9 cellular contexts compared by ENCODE assay signal in the genomic region with DNA sequence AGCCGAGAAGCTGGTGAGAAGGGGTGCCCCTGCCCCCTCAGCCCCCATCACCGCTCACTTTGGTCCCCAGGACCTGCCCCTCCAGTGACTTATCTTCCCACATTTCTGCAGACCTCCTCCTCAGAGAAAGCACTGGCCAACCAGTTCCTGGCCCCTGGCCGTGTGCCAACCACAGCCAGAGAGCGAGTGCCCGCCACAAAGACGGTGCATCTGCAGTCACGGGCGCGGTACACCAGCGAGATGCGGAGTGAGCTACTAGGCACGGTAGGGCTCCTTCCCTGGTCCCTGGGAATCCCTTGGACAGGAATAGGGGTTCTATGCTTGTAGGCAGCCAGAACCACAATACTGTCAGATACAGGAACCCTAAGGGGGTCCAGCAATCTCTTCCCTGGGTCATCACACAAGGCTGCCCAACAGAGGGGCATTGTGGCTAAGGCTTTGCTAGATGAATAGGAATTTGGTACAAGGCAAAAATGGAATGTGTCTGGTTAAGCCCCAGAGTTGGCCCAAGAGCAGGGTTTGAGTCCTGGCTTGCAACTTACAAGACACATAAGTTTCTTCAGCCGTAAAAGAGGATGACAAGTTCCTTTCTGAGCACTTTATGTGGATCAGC. TPM values are rescaled to one million over a fixed set of nuclear protein-coding genes. Genes with fewer than 3 reads are reported as not detected.
DNase-seq lines count a peak whose midpoint lies in the region; ATAC-seq and TF ChIP-seq lines count a peak whose summit lies in the region.
"Had no signal": no experiment of that assay in that cellular context is flagged by ENCODE, and none has a peak within 500 bp of the region (broad histone marks: within the 10 kb centered on the region; RNA-seq: fewer than 3 reads in every experiment).

No MANE protein-coding gene starts in this region.

- no peak for TF ChIP-seq POLR2A in erythroblast (IDR thresholded peaks at IDR 0.05; ENCODE audit: low read length)

- CTCF ChIA-PET in activated B cell treated with CpG ODN at 0.5 μM for 24 hours (lab: Charles Lee), result interaction anchor here (3.0 kb wide), 1 partner anchor 20 kb away, joined by 9 read pairs; no protein-coding TSS in a partner anchor

- no peaks in the 10 kb centered on the region for H3K9me3 ChIP-seq in hepatocyte (ENCODE audit: low read depth)
- no peaks in the 10 kb centered on the region for H3K9me3 ChIP-seq in stomach smooth muscle (ENCODE audit: control insufficient read depth in 2 of 2, low read length in 2 of 2)
- H3K9me3 ChIP-seq: pancreas had no signal

- H3K9me2 ChIP-seq in hepatocyte (replicated peaks; ENCODE audit: insufficient read depth), result no peaks in the 10 kb centered on the region

- H3K4me3 Mint-ChIP-seq in activated B cell treated with CpG ODN at 0.5 μM for 24 hours, result peak overlapping the region; percentile 91

- H3K36me3 ChIP-seq in hepatocyte (replicated peaks; ENCODE audit: insufficient read depth, low read depth) (no peaks in the 10 kb centered on the region), stomach smooth muscle (ENCODE audit: control insufficient read depth in 2 of 2, insufficient read depth in 2 of 2, low read length in 2 of 2) (peaks cover 12 to 23% of the 10 kb centered on the region in 2 donors)

- intact Hi-C loops in activated B cell treated with CpG ODN at 0.5 μM for 24 hours (cut with micrococcal nuclease), result loop anchor here (10.0 kb wide), 1 partner anchor 321 kb away; no protein-coding TSS in a partner anchor

- TF ChIP-seq CTCF in activated B cell treated with CpG ODN at 0.5 μM for 24 hours (IDR thresholded peaks at IDR 0.05), result no peak
- TF ChIP-seq CTCF in hepatocyte (IDR thresholded peaks at IDR 0.05; ENCODE audit: poor library complexity), result no peak

- peak overlapping the region; percentile 96 for H3K27ac Mint-ChIP-seq in activated B cell treated with CpG ODN at 0.5 μM for 24 hours

- no peak overlapping the region for H3K4me3 ChIP-seq in hepatocyte
- H3K4me3 ChIP-seq in stomach smooth muscle (ENCODE audit: low read length in 2 of 2), result peak overlapping the region in 1 of 2 donors; percentile 86

- DNase-seq in NCI-H2029 (lab: John Stamatoyannopoulos, UW), result peak; percentile 6
- DNase-seq in NCI-H2029 treated with DMSO at 0.1 percent for 48 hours (lab: John Stamatoyannopoulos, UW), result no peak
- no peak for DNase-seq in activated B cell treated with CpG ODN at 0.5 μM for 24 hours
- no peak for DNase-seq in hepatocyte (ENCODE audit: low spot score)
- no peak for DNase-seq in erythroblast (lab: John Stamatoyannopoulos, UW)
- DNase-seq in ecto neural progenitor cell (ENCODE audit: low spot score), result no peak
- no peak for DNase-seq in activated CD4-positive, alpha-beta T cell treated with anti-CD3 and anti-CD28 coated beads for 1 hour

- H3K79me2 ChIP-seq in hepatocyte, result peaks cover 12% of the 10 kb centered on the region

- POLR2A ChIA-PET in activated B cell treated with CpG ODN at 0.5 μM for 24 hours (lab: Charles Lee), result interaction anchor here (0.7 to 2.7 kb wide), 13 partner anchors 8 to 204 kb away, joined by 3 to 63 read pairs (median 9); a partner anchor contains a TSS

- peak overlapping the region; percentile 76 for H3K4me2 ChIP-seq in hepatocyte

- H3K27ac ChIP-seq in hepatocyte (peak overlapping the region; percentile 95), stomach smooth muscle (ENCODE audit: low read length) (peak overlapping the region; percentile 85)

- H3K9me3 Mint-ChIP-seq in activated B cell treated with CpG ODN at 0.5 μM for 24 hours, result no peaks in the 10 kb centered on the region

- H2AFZ ChIP-seq in hepatocyte, result peak overlapping the region; percentile 86

- no peak overlapping the region for H3K9ac ChIP-seq in stomach smooth muscle (ENCODE audit: low read length in 2 of 2)

- WGBS in hepatocyte (ENCODE audit: low lambda C conversion rate, missing lambda C conversion rate), result 98% methylated on average over 13 of the region's 13 CpGs

- H3K36me3 Mint-ChIP-seq in activated B cell treated with CpG ODN at 0.5 μM for 24 hours (ENCODE audit: low read depth), result peaks cover 47% of the 10 kb centered on the region

- peaks cover 6% of the 10 kb centered on the region for H3K4me1 ChIP-seq in hepatocyte (ENCODE audit: insufficient read depth)
- peaks cover 13% of the 10 kb centered on the region for H3K4me1 ChIP-seq in stomach smooth muscle (ENCODE audit: control insufficient read depth, insufficient read depth, low read length)

- H3K4me1 Mint-ChIP-seq in activated B cell treated with CpG ODN at 0.5 μM for 24 hours, result peaks cover 15% of the 10 kb centered on the region

- H3K27me3 ChIP-seq in hepatocyte (no peaks in the 10 kb centered on the region), stomach smooth muscle (ENCODE audit: control insufficient read depth in 1 of 2, insufficient read depth in 2 of 2, low read length in 2 of 2) (no peaks in the 10 kb centered on the region)
- H3K27me3 ChIP-seq: pancreas had no signal

- no peak for ATAC-seq in activated B cell treated with CpG ODN at 0.5 μM for 24 hours (ENCODE audit: low read depth)

- no peaks in the 10 kb centered on the region for H4K20me1 ChIP-seq in hepatocyte (ENCODE audit: insufficient read depth, poor library complexity, severe bottlenecking)

- H3K27me3 Mint-ChIP-seq in activated B cell treated with CpG ODN at 0.5 μM for 24 hours, result no peaks in the 10 kb centered on the region

RNA-seq across cellular contexts. Expression of a gene that starts 1.0 kb away (rescaled TPM):
- 41.9 and 43.4 TPM in 2 replicates for total RNA-seq in activated B cell treated with CpG ODN at 0.5 μM for 24 hours
- 22.4 and 26.9 TPM in 2 replicates for total RNA-seq in hepatocyte
- 42.6 and 46.7 TPM in 2 replicates for polyA plus RNA-seq in hepatocyte

RNA-seq across cellular contexts. Expression of a gene that starts 9.9 kb away (rescaled TPM):
- 22.4 and 25.8 TPM in 2 replicates for total RNA-seq in activated B cell treated with CpG ODN at 0.5 μM for 24 hours
- 9.5 and 15.3 TPM in 2 replicates for total RNA-seq in hepatocyte
- polyA plus RNA-seq in hepatocyte, result 44.7 and 47.7 TPM in 2 replicates

RNA-seq across cellular contexts. Expression of a gene that starts 29.6 kb away (rescaled TPM):
- total RNA-seq in activated B cell treated with CpG ODN at 0.5 μM for 24 hours (4.3 and 4.6 TPM in 2 replicates), hepatocyte (116 and 133 TPM in 2 replicates)
- polyA plus RNA-seq in hepatocyte, result 157 and 169 TPM in 2 replicates

RNA-seq across cellular contexts. Expression of a gene that starts 48.4 kb away (rescaled TPM):
- 0.42 and 0.44 TPM in 2 replicates for total RNA-seq in activated B cell treated with CpG ODN at 0.5 μM for 24 hours
- total RNA-seq in hepatocyte, result 3.0 TPM in 1 of 2 replicates, not detected in the other
- 0.98 and 1.2 TPM in 2 replicates for polyA plus RNA-seq in hepatocyte

RNA-seq across cellular contexts. Expression of a gene that starts 51.1 kb away (rescaled TPM):
- total RNA-seq in activated B cell treated with CpG ODN at 0.5 μM for 24 hours (121 and 135 TPM in 2 replicates), hepatocyte (63.8 and 71.4 TPM in 2 replicates)
- 94.1 and 97.9 TPM in 2 replicates for polyA plus RNA-seq in hepatocyte

Comparison
In these comparisons a context has a peak if more than half of its experiments do, and no peak if none do; other contexts are left out.
1. RNA of a gene that starts 29.6 kb away (total RNA-seq): 116 to 133 TPM in hepatocyte; 4.3 to 4.6 TPM in activated B cell treated with CpG ODN at 0.5 μM for 24 hours; every median in the first group is over 10 times any median in the second.